ENCODE assay signal across 33 cellular contexts in the genomic region with DNA sequence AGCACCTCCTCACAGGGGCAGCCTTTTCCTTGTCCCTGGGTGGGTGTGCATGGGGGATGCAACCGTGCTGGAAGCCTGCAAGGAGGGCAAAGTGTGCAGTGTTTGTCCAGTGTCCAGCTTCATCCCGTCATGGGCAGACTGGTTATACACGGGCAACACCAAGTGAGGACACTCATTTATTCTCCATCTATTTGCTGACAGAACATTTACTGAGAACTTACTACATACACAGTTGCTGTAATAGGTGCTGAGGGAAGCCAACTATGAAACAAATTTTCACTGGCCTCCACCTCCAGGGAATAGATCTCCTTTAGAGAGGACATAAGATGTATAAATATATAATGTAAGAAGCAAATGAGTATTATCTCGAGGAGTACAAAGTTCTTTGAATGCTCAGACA.
"Had no signal": no experiment of that assay in that cellular context is flagged by ENCODE, and none has a peak within 500 bp of the region (broad histone marks: within the 10 kb centered on the region; RNA-seq: fewer than 3 reads in every experiment).

No MANE protein-coding gene starts in this region.

- DNase-seq: activated effector memory CD4-positive, alpha-beta T cell treated with anti-CD3 and anti-CD28 coated beads, Interleukin-2, amount 50 U/mL, for 16 hours; activated effector memory CD4-positive, alpha-beta T cell treated with Interleukin-2 at 50 U/mL for 16 hours; activated gamma-delta T cell; activated gamma-delta T cell treated with Interleukin-2 at 50 U/mL for 16 hours; activated naive CD4-positive, alpha-beta T cell; activated naive CD4-positive, alpha-beta T cell treated with anti-CD3 and anti-CD28 coated beads for 36 hours; activated naive CD4-positive, alpha-beta T cell treated with anti-CD3 and anti-CD28 coated beads, Interleukin-2, amount 10 ng/mL, durations not matched to agents 7 days and 5 days; activated naive CD4-positive, alpha-beta T cell treated with anti-CD3 and anti-CD28 coated beads, Interleukin-2, amount 50 U/mL, for 16 hours; activated naive CD4-positive, alpha-beta T cell treated with Interleukin-2 at 50 U/mL for 16 hours; activated naive CD8-positive, alpha-beta T cell treated with anti-CD3 and anti-CD28 coated beads for 36 hours; activated naive CD8-positive, alpha-beta T cell treated with anti-CD3 and anti-CD28 coated beads, Interleukin-2, amount 10 ng/mL, durations not matched to agents 7 days and 5 days; activated naive CD8-positive, alpha-beta T cell treated with anti-CD3 and anti-CD28 coated beads, Interleukin-2, amount 50 U/mL, for 24 hours; activated T-cell treated with anti-CD3 and anti-CD28 coated beads, Interleukin-2, amount 50 U/mL, for 24 hours; activated T-cell treated with anti-CD3 and anti-CD28 coated beads, Interleukin-2, amount 50 U/mL, for 4 hours; activated T-cell treated with anti-CD3 and anti-CD28 coated beads, Interleukin-2, amount 50 U/mL, for 48 hours; activated T-cell treated with anti-CD3 and anti-CD28 coated beads, Interleukin-2, amount 50 U/mL, for 72 hours; adrenal gland; amniotic stem cell; amygdala; anterior cingulate cortex; aorta; body of pancreas; brain microvascular endothelial cell; caudate nucleus; central memory CD4-positive, alpha-beta T cell; cerebellar nuclear complex had no signal

- H3K27ac ChIP-seq: adrenal gland, ascending aorta, body of pancreas, brain microvascular endothelial cell, breast epithelium, cardiac muscle cell had no signal

- ATAC-seq: activated naive CD4-positive, alpha-beta T cell treated with anti-CD3 and anti-CD28 coated beads, Interleukin-2, amount 50 U/mL, for 72 hours; activated naive CD8-positive, alpha-beta T cell treated with anti-CD3 and anti-CD28 coated beads, Interleukin-2, amount 50 U/mL, for 24 hours; activated T-cell treated with anti-CD3 and anti-CD28 coated beads, Interleukin-2, amount 50 U/mL, for 4 hours; activated T-cell treated with anti-CD3 and anti-CD28 coated beads, Interleukin-2, amount 50 U/mL, for 72 hours; activated T-helper 17 cell treated with anti-CD3 and anti-CD28 coated beads, Interleukin-2, amount 50 U/mL, for 72 hours; body of pancreas had no signal

- FAIRE-seq: astrocyte, bronchial epithelial cell had no signal

- H3K36me3 ChIP-seq: adrenal gland, ascending aorta, brain microvascular endothelial cell, breast epithelium, cardiac muscle cell had no signal

- H3K4me3 ChIP-seq: adrenal gland, ascending aorta, body of pancreas, breast epithelium, cardiac muscle cell had no signal

- H3K27me3 ChIP-seq: adrenal gland, ascending aorta, body of pancreas, brain microvascular endothelial cell, breast epithelium had no signal

- H3K4me1 ChIP-seq: adrenal gland, ascending aorta, body of pancreas, breast epithelium had no signal

- H3K9me3 ChIP-seq: adrenal gland, ascending aorta, body of pancreas, breast epithelium had no signal
